8 cellular contexts compared by ENCODE assay signal in the genomic region with DNA sequence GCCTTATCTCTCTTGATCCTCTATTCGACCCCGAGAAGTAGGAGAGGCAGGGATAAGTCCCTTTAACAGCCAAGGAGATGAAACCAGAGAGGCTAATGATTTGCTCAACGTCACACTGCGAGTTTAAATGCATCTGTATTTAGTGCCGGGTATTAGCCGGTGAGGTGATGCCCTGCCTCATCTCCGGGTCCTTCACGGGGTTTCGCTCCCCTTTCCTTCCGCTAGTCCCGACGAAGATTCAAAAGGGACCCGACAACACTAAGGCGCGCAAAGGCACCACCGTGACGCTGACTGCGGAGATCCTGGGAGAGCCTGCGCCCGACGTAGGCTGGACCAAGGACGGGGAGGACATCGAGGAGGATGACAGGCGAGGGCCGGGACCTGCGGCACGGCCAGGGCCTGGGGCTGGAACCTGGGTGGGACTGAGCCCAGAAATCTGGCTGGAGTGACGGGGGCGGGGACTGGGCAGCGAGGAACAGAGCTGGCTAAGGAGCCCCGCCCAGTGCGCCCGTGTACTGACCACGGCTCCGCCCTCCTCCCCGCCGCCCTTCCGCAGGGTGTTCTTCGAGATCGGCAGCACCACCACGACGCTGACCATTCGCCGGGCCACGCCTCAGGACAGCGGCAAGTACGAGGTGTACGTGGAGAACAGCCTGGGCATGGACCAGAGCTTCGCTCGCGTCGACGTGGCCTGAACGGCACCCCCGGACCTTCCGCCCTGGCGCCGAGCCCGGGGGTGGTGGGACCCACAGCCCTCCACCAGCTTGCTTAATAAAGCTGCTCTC. TPM values are rescaled to one million over a fixed set of nuclear protein-coding genes. Genes with fewer than 3 reads are reported as not detected.
A peak's percentile ranks its signal among the peaks of the same experiment; 100 is the strongest.
DNase-seq lines count a peak whose midpoint lies in the region; ATAC-seq and TF ChIP-seq lines count a peak whose summit lies in the region.

No MANE protein-coding gene starts in this region.

- H3K4me2 ChIP-seq in BLaER1, result peak overlapping the region; percentile 96

- H3K36me3 ChIP-seq in BLaER1 (peaks cover 5% of the 10 kb centered on the region; the same call in 1 of the 2 replicates), thyroid gland (no peaks in the 10 kb centered on the region)

- intact Hi-C loops in thyroid gland (cut with DNase I), result loop anchor here (5.0 kb wide), 1 partner anchor 110 kb away; a partner anchor contains a TSS

- WGBS in thyroid gland, 2 donors, result 5 to 10% methylated on average over 6 to 21 of the region's 59 CpGs

- H3K27me3 Mint-ChIP-seq in endothelial cell (ENCODE audit: unreplicated experiment), result peaks cover 28% of the 10 kb centered on the region

- peak in 1 of 2 donors; percentile 55 for TF ChIP-seq POLR2A in thyroid gland (IDR thresholded peaks at IDR 0.05)

- no peak for TF ChIP-seq CTCF in endothelial cell (IDR thresholded peaks at IDR 0.05; ENCODE audit: unreplicated experiment)
- TF ChIP-seq CTCF in thyroid gland (IDR thresholded peaks at IDR 0.05), result no peak

- H3K27ac Mint-ChIP-seq in endothelial cell (ENCODE audit: unreplicated experiment), result peak overlapping the region; percentile 48

- H3K4me3 Mint-ChIP-seq in endothelial cell (ENCODE audit: unreplicated experiment), result peak overlapping the region; percentile 92

- H3K4me3 ChIP-seq in BLaER1 (peak overlapping the region; percentile 75), thyroid gland (replicated peaks in 1 of 3) (peak overlapping the region; percentile 23 to 73 (median 36))

- peaks cover 46% of the 10 kb centered on the region for H3K27me3 ChIP-seq in BLaER1
- no peaks in the 10 kb centered on the region for H3K27me3 ChIP-seq in thyroid gland

- peaks cover 4% of the 10 kb centered on the region for H3K36me3 Mint-ChIP-seq in endothelial cell (ENCODE audit: low read depth, unreplicated experiment)

- H3K27ac ChIP-seq in BLaER1 (no peak overlapping the region), thyroid gland (peak overlapping the region; percentile 70 to 98 (median 91))

- H3K4me1 Mint-ChIP-seq in endothelial cell (ENCODE audit: unreplicated experiment), result peaks cover 43% of the 10 kb centered on the region

- peaks cover 47% of the 10 kb centered on the region for H3K4me1 ChIP-seq in BLaER1
- peaks cover 24 to 26% of the 10 kb centered on the region in 2 donors for H3K4me1 ChIP-seq in thyroid gland

- H3K9me3 ChIP-seq in BLaER1 (no peaks in the 10 kb centered on the region), thyroid gland (no peaks in the 10 kb centered on the region)

- H4K20me1 ChIP-seq in BLaER1, result no peaks in the 10 kb centered on the region

- H3K9me3 Mint-ChIP-seq in endothelial cell (ENCODE audit: unreplicated experiment), result no peaks in the 10 kb centered on the region

- ATAC-seq in GM19395 (IDR thresholded peaks at IDR 0.05; ENCODE audit: unreplicated experiment) (peak; percentile 19), HG03378 (IDR thresholded peaks at IDR 0.05; ENCODE audit: unreplicated experiment) (no peak)

- peak overlapping the region; percentile 86 for H3K9ac ChIP-seq in BLaER1

- peak; percentile 97 for DNase-seq in HuH-7.5 (ENCODE audit: low spot score)
- peak; percentile 74 for DNase-seq in UCSD-AML1 (lab: John Stamatoyannopoulos, UW; ENCODE audit: unreplicated experiment)
- peak; percentile 65 for DNase-seq in endothelial cell (ENCODE audit: low spot score)
- DNase-seq in mesenteric fat pad (ENCODE audit: low spot score), result peak; percentile 97
- peak; percentile 87 to 91 for DNase-seq in thyroid gland

RNA-seq across cellular contexts. Expression of a gene that starts 1.0 kb away (rescaled TPM):
- total RNA-seq in endothelial cell (ENCODE audit: unreplicated experiment) (30.2 TPM), mesenteric fat pad (32.4 TPM), thyroid gland (10 to 100 TPM; 26.5 to 50.6 (median 42.6) TPM)

RNA-seq across cellular contexts. Expression of a gene that starts 16.6 kb away (rescaled TPM):
- total RNA-seq in endothelial cell (ENCODE audit: unreplicated experiment) (1.6 TPM), mesenteric fat pad (not detected), thyroid gland (not detected)

RNA-seq across cellular contexts. Expression of a gene that starts 45.9 kb away (rescaled TPM):
- 4.1 TPM for total RNA-seq in endothelial cell (ENCODE audit: unreplicated experiment)
- total RNA-seq in mesenteric fat pad, result 24.1 TPM
- total RNA-seq in thyroid gland, result 100 to 1,000 TPM in 3 of 4 donors, 10 to 100 TPM in 1; 57.2 to 194 (median 141) TPM

RNA-seq across cellular contexts. Expression of a gene that starts 46.1 kb away (rescaled TPM):
- total RNA-seq in endothelial cell (ENCODE audit: unreplicated experiment) (not detected), mesenteric fat pad (2.6 TPM), thyroid gland (10 to 100 TPM in 1 of 4 donors, 1 to 10 TPM in 3; 4.6 to 10.9 (median 5.4) TPM)
